Comparison of ENCODE assay signal across 8 cellular contexts in genomic region chr21:34846601-34847112, GRCh38.
DNase-seq lines count a peak whose midpoint lies in the region; ATAC-seq and TF ChIP-seq lines count a peak whose summit lies in the region.

No MANE protein-coding gene starts in this region.

- H3K27me3 Mint-ChIP-seq in activated CD4-positive, alpha-beta T cell treated with anti-CD3 and anti-CD28 coated beads for 36 hours, result no peaks in the 10 kb centered on the region

- H3K36me3 Mint-ChIP-seq in activated CD4-positive, alpha-beta T cell treated with anti-CD3 and anti-CD28 coated beads for 36 hours (ENCODE audit: low read depth), result peaks cover 62% of the 10 kb centered on the region

- POLR2A ChIA-PET in activated CD4-positive, alpha-beta T cell treated with anti-CD3 and anti-CD28 coated beads for 36 hours (lab: Charles Lee), result no interaction called here

- no peak for ATAC-seq in activated CD4-positive, alpha-beta T cell treated with anti-CD3 and anti-CD28 coated beads for 36 hours
- ATAC-seq in HG03139 (IDR thresholded peaks at IDR 0.05; ENCODE audit: unreplicated experiment), result no peak

- CTCF ChIA-PET in activated CD4-positive, alpha-beta T cell treated with anti-CD3 and anti-CD28 coated beads for 36 hours (lab: Charles Lee), result interaction anchor here (0.6 kb wide), 1 partner anchor 206 kb away, joined by 3 read pairs; no protein-coding TSS in a partner anchor

- H3K4me1 Mint-ChIP-seq in activated CD4-positive, alpha-beta T cell treated with anti-CD3 and anti-CD28 coated beads for 36 hours, result peaks cover 39% of the 10 kb centered on the region

- H3K4me3 Mint-ChIP-seq in activated CD4-positive, alpha-beta T cell treated with anti-CD3 and anti-CD28 coated beads for 36 hours, result no peak overlapping the region

- H3K27ac Mint-ChIP-seq in activated CD4-positive, alpha-beta T cell treated with anti-CD3 and anti-CD28 coated beads for 36 hours, result peak overlapping the region; percentile 74

- no peak overlapping the region for H3K4me3 ChIP-seq in tibial artery

- peaks cover 0 to 37% (median 28%) of the 10 kb centered on the region in 4 donors for H3K4me1 ChIP-seq in tibial artery

- H3K27ac ChIP-seq in tibial artery, result peak overlapping the region; percentile 49 to 59

- H3K9me3 ChIP-seq in tibial artery, result no peaks in the 10 kb centered on the region

- no peak for DNase-seq in activated CD4-positive, alpha-beta T cell treated with anti-CD3 and anti-CD28 coated beads for 36 hours
- no peak for DNase-seq in activated CD4-positive, alpha-beta T cell treated with anti-CD3 and anti-CD28 coated beads, Interleukin-2, amount 50 U/mL, for 48 hours
- DNase-seq in amniotic stem cell (lab: John Stamatoyannopoulos, UW), result peak; percentile 41
- DNase-seq in kidney tubule cell (ENCODE audit: low spot score), result peak; percentile 45
- no peak for DNase-seq in tibial artery
- no peak for DNase-seq in NCI-H524 (lab: John Stamatoyannopoulos, UW)
- no peak for DNase-seq in stimulated activated CD4-positive, alpha-beta T cell treated with anti-CD3 and anti-CD28 coated beads, Interleukin-2, amount 100 ng/mL, for 48 hours

- intact Hi-C loops in activated CD4-positive, alpha-beta T cell treated with anti-CD3 and anti-CD28 coated beads for 36 hours (cut with DNase I, micrococcal nuclease), result no loop called here
- intact Hi-C loops in tibial artery (cut with DNase I; ENCODE audit: low total_unique reads), result no loop called here

- peaks cover 0 to 12% (median 5%) of the 10 kb centered on the region in 3 donors for H3K36me3 ChIP-seq in tibial artery

- H3K9me3 Mint-ChIP-seq in activated CD4-positive, alpha-beta T cell treated with anti-CD3 and anti-CD28 coated beads for 36 hours (ENCODE audit: low read depth), result no peaks in the 10 kb centered on the region

- TF ChIP-seq CTCF in tibial artery (IDR thresholded peaks at IDR 0.05), result no peak

- H3K27me3 ChIP-seq in tibial artery, result no peaks in the 10 kb centered on the region

Comparison
In these comparisons a context has a peak if more than half of its experiments do, and no peak if none do; other contexts are left out.
1. DNase-seq: peak in amniotic stem cell (single experiment) and kidney tubule cell (single experiment); none in activated CD4-positive, alpha-beta T cell treated with anti-CD3 and anti-CD28 coated beads for 36 hours (single experiment), activated CD4-positive, alpha-beta T cell treated with anti-CD3 and anti-CD28 coated beads, Interleukin-2, amount 50 U/mL, for 48 hours (0 of 2), tibial artery (0 of 2), NCI-H524 (0 of 2) and stimulated activated CD4-positive, alpha-beta T cell treated with anti-CD3 and anti-CD28 coated beads, Interleukin-2, amount 100 ng/mL, for 48 hours (0 of 2).